In genomic region chr15:36252117-36252711, GRCh38 we compare ENCODE assay signal across 21 cellular contexts.
"Had no signal": no experiment of that assay in that cellular context is flagged by ENCODE, and none has a peak within 500 bp of the region (broad histone marks: within the 10 kb centered on the region; RNA-seq: fewer than 3 reads in every experiment).

No MANE protein-coding gene starts in this region.

- ATAC-seq: gastrocnemius medialis; left ventricle myocardium superior; lower lobe of right lung; natural killer cell; sciatic nerve; stimulated activated naive CD8-positive, alpha-beta T cell treated with anti-CD3 and anti-CD28 coated beads, Interleukin-15, amount 100 ng/mL, for 72 hours had no signal

- H2AFZ ChIP-seq: parathyroid adenoma had no signal

- H3K36me3 ChIP-seq: gastrocnemius medialis, lower lobe of right lung, neutrophil, suprapubic skin, thyroid gland, vagina had no signal

- H3K4me1 ChIP-seq: gastrocnemius medialis, lower lobe of right lung, parathyroid adenoma, suprapubic skin, thyroid gland, vagina had no signal

- H3K79me2 ChIP-seq: parathyroid adenoma had no signal

- H3K4me2 ChIP-seq: smooth muscle cell had no signal

- H3K27me3 ChIP-seq: gastrocnemius medialis, neutrophil, suprapubic skin, thyroid gland, vagina had no signal

- H3K4me3 ChIP-seq: gastrocnemius medialis, lower lobe of right lung, smooth muscle cell, suprapubic skin, thyroid gland, vagina had no signal

- H3K27ac ChIP-seq: gastrocnemius medialis, lower lobe of right lung, neutrophil, parathyroid adenoma, suprapubic skin, thyroid gland, vagina had no signal

- DNase-seq: cortex of kidney; gastrocnemius medialis; head of caudate nucleus; left ventricle myocardium superior; lower lobe of right lung; natural killer cell; stimulated activated CD4-positive, alpha-beta T cell treated with anti-CD3 and anti-CD28 coated beads, Interleukin-12 subunit alpha, Interleukin-12 subunit beta, amount 100 ng/mL, for 4 hours; stimulated activated CD4-positive, alpha-beta T cell treated with anti-CD3 and anti-CD28 coated beads, Interleukin-1b, Interleukin-23, amount 100 ng/mL, for 48 hours; stimulated activated CD4-positive, alpha-beta T cell treated with anti-CD3 and anti-CD28 coated beads, Interleukin-4, amount 100 ng/mL, for 1 hour; stimulated activated CD8-positive, alpha-beta memory T cell treated with anti-CD3 and anti-CD28 coated beads, Interleukin-4, amount 100 ng/mL, for 48 hours; stimulated activated naive CD4-positive, alpha-beta T cell; stimulated activated naive CD8-positive, alpha-beta T cell treated with anti-CD3 and anti-CD28 coated beads, Interleukin-15, amount 100 ng/mL, for 72 hours; thyroid gland; trophoblast cell had no signal

- FAIRE-seq: keratinocyte had no signal

- H3K9ac ChIP-seq: parathyroid adenoma had no signal

- H3K9me3 ChIP-seq: gastrocnemius medialis, lower lobe of right lung, neutrophil, suprapubic skin, thyroid gland, vagina had no signal
